1 cellular context compared by ENCODE assay signal in the genomic region with DNA sequence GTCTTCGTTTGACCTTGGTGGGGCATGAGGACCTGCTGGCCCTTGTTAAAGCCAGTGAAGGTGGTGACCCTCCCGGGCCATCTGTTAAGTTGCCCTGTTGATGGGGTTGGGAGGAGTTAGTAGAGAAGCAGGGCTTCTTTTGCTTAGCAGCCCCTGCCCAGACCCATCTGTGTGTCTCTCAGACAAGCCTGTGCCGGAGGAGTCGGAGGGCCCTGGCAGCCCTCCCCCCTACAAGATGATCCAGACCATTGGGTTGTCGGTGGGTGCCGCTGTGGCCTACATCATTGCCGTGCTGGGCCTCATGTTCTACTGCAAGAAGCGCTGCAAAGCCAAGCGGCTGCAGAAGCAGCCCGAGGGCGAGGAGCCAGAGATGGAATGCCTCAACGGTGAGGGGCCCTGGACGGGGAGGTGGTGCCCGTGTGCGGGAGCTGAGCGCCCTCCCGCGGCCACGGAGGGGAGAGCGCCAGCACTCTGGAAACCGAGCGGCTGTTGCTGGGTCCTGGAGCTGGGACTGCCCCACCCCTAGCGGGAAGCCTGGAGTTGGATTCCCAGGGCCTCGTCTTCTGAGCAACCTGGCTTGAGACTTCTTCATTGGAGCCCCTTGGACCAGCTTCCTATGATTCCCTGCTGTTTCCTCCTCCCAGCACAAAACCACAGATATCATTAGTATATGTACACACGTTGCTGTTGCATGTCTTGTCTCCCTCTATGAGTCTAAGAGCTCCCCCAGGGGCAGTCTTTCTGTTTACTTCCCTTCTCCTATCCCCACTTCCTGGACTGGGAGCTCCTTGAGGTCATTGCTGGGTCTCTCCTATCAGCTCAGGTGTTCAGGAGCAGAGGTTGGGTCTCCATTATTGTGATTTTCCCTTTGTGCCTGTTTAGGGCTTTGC.
A peak's percentile ranks its signal among the peaks of the same experiment; 100 is the strongest.
TF ChIP-seq lines count a peak whose summit lies in the region.

No MANE protein-coding gene starts in this region.

TF ChIP-seq in HepG2, 621 proteins besides CTCF, POLR2A, EP300 and RAD21 (continued from another document and continues in another):
- TF ChIP-seq, protein P1, sequence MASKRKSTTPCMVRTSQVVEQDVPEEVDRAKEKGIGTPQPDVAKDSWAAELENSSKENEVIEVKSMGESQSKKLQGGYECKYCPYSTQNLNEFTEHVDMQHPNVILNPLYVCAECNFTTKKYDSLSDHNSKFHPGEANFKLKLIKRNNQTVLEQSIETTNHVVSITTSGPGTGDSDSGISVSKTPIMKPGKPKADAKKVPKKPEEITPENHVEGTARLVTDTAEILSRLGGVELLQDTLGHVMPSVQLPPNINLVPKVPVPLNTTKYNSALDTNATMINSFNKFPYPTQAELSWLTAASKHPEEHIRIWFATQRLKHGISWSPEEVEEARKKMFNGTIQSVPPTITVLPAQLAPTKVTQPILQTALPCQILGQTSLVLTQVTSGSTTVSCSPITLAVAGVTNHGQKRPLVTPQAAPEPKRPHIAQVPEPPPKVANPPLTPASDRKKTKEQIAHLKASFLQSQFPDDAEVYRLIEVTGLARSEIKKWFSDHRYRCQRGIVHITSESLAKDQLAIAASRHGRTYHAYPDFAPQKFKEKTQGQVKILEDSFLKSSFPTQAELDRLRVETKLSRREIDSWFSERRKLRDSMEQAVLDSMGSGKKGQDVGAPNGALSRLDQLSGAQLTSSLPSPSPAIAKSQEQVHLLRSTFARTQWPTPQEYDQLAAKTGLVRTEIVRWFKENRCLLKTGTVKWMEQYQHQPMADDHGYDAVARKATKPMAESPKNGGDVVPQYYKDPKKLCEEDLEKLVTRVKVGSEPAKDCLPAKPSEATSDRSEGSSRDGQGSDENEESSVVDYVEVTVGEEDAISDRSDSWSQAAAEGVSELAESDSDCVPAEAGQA (IDR thresholded peaks at IDR 0.05; ENCODE audit: low read depth): no peak
- TF ChIP-seq, protein P1 (CRISPR knock-in tag; IDR thresholded peaks at IDR 0.05; ENCODE audit: borderline replicate concordance): no peak
- peak; percentile 28; the same call in 1 of the 2 replicates for TF ChIP-seq HMG20A (CRISPR knock-in tag; IDR thresholded peaks at IDR 0.05; ENCODE audit: borderline replicate concordance)
- TF ChIP-seq KAT7 (CRISPR knock-in tag; IDR thresholded peaks at IDR 0.05; ENCODE audit: borderline replicate concordance): peak; percentile 90; the same call in 1 of the 2 replicates
- TF ChIP-seq GATAD1 (CRISPR knock-in tag; IDR thresholded peaks at IDR 0.05): peak; percentile 81
- TF ChIP-seq ISL2 (CRISPR knock-in tag; IDR thresholded peaks at IDR 0.05): peak; percentile 77
- TF ChIP-seq ZNF501 (CRISPR knock-in tag; IDR thresholded peaks at IDR 0.05): peak; percentile 90
- TF ChIP-seq, protein P2, sequence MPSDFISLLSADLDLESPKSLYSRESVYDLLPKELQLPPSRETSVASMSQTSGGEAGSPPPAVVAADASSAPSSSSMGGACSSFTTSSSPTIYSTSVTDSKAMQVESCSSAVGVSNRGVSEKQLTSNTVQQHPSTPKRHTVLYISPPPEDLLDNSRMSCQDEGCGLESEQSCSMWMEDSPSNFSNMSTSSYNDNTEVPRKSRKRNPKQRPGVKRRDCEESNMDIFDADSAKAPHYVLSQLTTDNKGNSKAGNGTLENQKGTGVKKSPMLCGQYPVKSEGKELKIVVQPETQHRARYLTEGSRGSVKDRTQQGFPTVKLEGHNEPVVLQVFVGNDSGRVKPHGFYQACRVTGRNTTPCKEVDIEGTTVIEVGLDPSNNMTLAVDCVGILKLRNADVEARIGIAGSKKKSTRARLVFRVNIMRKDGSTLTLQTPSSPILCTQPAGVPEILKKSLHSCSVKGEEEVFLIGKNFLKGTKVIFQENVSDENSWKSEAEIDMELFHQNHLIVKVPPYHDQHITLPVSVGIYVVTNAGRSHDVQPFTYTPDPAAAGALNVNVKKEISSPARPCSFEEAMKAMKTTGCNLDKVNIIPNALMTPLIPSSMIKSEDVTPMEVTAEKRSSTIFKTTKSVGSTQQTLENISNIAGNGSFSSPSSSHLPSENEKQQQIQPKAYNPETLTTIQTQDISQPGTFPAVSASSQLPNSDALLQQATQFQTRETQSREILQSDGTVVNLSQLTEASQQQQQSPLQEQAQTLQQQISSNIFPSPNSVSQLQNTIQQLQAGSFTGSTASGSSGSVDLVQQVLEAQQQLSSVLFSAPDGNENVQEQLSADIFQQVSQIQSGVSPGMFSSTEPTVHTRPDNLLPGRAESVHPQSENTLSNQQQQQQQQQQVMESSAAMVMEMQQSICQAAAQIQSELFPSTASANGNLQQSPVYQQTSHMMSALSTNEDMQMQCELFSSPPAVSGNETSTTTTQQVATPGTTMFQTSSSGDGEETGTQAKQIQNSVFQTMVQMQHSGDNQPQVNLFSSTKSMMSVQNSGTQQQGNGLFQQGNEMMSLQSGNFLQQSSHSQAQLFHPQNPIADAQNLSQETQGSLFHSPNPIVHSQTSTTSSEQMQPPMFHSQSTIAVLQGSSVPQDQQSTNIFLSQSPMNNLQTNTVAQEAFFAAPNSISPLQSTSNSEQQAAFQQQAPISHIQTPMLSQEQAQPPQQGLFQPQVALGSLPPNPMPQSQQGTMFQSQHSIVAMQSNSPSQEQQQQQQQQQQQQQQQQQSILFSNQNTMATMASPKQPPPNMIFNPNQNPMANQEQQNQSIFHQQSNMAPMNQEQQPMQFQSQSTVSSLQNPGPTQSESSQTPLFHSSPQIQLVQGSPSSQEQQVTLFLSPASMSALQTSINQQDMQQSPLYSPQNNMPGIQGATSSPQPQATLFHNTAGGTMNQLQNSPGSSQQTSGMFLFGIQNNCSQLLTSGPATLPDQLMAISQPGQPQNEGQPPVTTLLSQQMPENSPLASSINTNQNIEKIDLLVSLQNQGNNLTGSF (CRISPR knock-in tag; IDR thresholded peaks at IDR 0.05): no peak
- peak; percentile 87 for TF ChIP-seq ZNF777 (CRISPR knock-in tag; IDR thresholded peaks at IDR 0.05)
- no peak for TF ChIP-seq ISX (CRISPR knock-in tag; conservative IDR thresholded peaks at IDR 0.05)
- TF ChIP-seq CBX5 (CRISPR knock-in tag; IDR thresholded peaks at IDR 0.05; ENCODE audit: borderline replicate concordance): peak; percentile 84; the same call in 1 of the 2 replicates
- TF ChIP-seq FOXJ3 (CRISPR knock-in tag; IDR thresholded peaks at IDR 0.05; ENCODE audit: borderline replicate concordance): peak; percentile 51; the same call in 1 of the 2 replicates
- TF ChIP-seq ZNF713 (CRISPR knock-in tag; IDR thresholded peaks at IDR 0.05): no peak
- TF ChIP-seq, protein P3, sequence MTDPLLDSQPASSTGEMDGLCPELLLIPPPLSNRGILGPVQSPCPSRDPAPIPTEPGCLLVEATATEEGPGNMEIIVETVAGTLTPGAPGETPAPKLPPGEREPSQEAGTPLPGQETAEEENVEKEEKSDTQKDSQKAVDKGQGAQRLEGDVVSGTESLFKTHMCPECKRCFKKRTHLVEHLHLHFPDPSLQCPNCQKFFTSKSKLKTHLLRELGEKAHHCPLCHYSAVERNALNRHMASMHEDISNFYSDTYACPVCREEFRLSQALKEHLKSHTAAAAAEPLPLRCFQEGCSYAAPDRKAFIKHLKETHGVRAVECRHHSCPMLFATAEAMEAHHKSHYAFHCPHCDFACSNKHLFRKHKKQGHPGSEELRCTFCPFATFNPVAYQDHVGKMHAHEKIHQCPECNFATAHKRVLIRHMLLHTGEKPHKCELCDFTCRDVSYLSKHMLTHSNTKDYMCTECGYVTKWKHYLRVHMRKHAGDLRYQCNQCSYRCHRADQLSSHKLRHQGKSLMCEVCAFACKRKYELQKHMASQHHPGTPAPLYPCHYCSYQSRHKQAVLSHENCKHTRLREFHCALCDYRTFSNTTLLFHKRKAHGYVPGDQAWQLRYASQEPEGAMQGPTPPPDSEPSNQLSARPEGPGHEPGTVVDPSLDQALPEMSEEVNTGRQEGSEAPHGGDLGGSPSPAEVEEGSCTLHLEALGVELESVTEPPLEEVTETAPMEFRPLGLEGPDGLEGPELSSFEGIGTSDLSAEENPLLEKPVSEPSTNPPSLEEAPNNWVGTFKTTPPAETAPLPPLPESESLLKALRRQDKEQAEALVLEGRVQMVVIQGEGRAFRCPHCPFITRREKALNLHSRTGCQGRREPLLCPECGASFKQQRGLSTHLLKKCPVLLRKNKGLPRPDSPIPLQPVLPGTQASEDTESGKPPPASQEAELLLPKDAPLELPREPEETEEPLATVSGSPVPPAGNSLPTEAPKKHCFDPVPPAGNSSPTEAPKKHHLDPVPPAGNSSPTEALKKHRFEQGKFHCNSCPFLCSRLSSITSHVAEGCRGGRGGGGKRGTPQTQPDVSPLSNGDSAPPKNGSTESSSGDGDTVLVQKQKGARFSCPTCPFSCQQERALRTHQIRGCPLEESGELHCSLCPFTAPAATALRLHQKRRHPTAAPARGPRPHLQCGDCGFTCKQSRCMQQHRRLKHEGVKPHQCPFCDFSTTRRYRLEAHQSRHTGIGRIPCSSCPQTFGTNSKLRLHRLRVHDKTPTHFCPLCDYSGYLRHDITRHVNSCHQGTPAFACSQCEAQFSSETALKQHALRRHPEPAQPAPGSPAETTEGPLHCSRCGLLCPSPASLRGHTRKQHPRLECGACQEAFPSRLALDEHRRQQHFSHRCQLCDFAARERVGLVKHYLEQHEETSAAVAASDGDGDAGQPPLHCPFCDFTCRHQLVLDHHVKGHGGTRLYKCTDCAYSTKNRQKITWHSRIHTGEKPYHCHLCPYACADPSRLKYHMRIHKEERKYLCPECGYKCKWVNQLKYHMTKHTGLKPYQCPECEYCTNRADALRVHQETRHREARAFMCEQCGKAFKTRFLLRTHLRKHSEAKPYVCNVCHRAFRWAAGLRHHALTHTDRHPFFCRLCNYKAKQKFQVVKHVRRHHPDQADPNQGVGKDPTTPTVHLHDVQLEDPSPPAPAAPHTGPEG (CRISPR knock-in tag; IDR thresholded peaks at IDR 0.05): 0 out of 2 replicates have a peak, but pooled peaks have one; percentile 31
- TF ChIP-seq ZFP36L2 (CRISPR knock-in tag; IDR thresholded peaks at IDR 0.05): no peak
- TF ChIP-seq KLF6 (CRISPR knock-in tag; IDR thresholded peaks at IDR 0.05): 0 out of 2 replicates have a peak, but pooled peaks have one; percentile 44
- TF ChIP-seq, protein P4, sequence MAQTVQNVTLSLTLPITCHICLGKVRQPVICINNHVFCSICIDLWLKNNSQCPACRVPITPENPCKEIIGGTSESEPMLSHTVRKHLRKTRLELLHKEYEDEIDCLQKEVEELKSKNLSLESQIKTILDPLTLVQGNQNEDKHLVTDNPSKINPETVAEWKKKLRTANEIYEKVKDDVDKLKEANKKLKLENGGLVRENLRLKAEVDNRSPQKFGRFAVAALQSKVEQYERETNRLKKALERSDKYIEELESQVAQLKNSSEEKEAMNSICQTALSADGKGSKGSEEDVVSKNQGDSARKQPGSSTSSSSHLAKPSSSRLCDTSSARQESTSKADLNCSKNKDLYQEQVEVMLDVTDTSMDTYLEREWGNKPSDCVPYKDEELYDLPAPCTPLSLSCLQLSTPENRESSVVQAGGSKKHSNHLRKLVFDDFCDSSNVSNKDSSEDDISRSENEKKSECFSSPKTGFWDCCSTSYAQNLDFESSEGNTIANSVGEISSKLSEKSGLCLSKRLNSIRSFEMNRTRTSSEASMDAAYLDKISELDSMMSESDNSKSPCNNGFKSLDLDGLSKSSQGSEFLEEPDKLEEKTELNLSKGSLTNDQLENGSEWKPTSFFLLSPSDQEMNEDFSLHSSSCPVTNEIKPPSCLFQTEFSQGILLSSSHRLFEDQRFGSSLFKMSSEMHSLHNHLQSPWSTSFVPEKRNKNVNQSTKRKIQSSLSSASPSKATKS (CRISPR knock-in tag; IDR thresholded peaks at IDR 0.05): no peak
- peak; percentile 44; the same call in 1 of the 2 replicates for TF ChIP-seq SP5 (CRISPR knock-in tag; IDR thresholded peaks at IDR 0.05; ENCODE audit: borderline replicate concordance, low read depth)
- 0 out of 2 replicates have a peak, but pooled peaks have one; percentile 18 for TF ChIP-seq PHF20 (CRISPR knock-in tag; IDR thresholded peaks at IDR 0.05)
- TF ChIP-seq, protein P5, sequence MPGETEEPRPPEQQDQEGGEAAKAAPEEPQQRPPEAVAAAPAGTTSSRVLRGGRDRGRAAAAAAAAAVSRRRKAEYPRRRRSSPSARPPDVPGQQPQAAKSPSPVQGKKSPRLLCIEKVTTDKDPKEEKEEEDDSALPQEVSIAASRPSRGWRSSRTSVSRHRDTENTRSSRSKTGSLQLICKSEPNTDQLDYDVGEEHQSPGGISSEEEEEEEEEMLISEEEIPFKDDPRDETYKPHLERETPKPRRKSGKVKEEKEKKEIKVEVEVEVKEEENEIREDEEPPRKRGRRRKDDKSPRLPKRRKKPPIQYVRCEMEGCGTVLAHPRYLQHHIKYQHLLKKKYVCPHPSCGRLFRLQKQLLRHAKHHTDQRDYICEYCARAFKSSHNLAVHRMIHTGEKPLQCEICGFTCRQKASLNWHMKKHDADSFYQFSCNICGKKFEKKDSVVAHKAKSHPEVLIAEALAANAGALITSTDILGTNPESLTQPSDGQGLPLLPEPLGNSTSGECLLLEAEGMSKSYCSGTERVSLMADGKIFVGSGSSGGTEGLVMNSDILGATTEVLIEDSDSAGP (CRISPR knock-in tag; IDR thresholded peaks at IDR 0.05; ENCODE audit: borderline replicate concordance): peak; percentile 92
- TF ChIP-seq ZNF468 (CRISPR knock-in tag; IDR thresholded peaks at IDR 0.05): no peak
- TF ChIP-seq, protein P6, sequence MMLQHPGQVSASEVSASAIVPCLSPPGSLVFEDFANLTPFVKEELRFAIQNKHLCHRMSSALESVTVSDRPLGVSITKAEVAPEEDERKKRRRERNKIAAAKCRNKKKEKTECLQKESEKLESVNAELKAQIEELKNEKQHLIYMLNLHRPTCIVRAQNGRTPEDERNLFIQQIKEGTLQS (CRISPR knock-in tag; IDR thresholded peaks at IDR 0.05): 0 out of 2 replicates have a peak, but pooled peaks have one; percentile 30
